ENCODE assay signal across 37 cellular contexts in the genomic region with DNA sequence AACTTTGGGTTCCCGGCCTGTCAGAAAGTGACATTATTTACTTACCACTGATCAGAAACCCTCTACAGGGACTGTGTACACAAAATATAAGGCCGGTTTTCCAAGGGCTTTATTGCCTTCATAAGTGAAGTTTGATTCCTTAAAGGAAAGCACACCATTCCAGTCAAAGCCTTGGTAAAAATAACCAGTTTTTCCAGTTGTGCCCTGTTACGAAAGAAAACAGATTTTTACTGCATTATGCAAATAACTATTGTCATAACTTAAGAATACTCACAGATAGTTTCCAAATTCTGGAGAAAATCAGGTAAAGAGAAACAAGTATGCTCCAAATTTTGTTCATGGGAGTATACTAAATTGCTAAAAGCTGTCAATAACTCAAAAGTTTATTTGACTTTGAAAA. TPM values are rescaled to one million over a fixed set of nuclear protein-coding genes. Genes with fewer than 3 reads are reported as not detected.
"Had no signal": no experiment of that assay in that cellular context is flagged by ENCODE, and none has a peak within 500 bp of the region (broad histone marks: within the 10 kb centered on the region; RNA-seq: fewer than 3 reads in every experiment).

No MANE protein-coding gene starts in this region.

- H3K79me2 ChIP-seq: parathyroid adenoma had no signal

- H3K4me1 ChIP-seq: colonic mucosa, esophagus muscularis mucosa, foreskin keratinocyte, gastroesophageal sphincter, heart left ventricle, left lung, parathyroid adenoma, right atrium auricular region, testis, tibial artery, upper lobe of left lung, uterus had no signal

- H3K36me3 Mint-ChIP-seq: mesothelial cell of epicardium; naive B cell; natural killer cell treated with Interleukin-12 subunit alpha and Interleukin-12 subunit beta and Interleukin-15 and Interleukin-18, amount 100 ng/mL, for 72 hours; stimulated activated effector memory CD8-positive, alpha-beta T cell treated with anti-CD3 and anti-CD28 coated beads, Interleukin-12 subunit alpha, Interleukin-12 subunit beta, amount 100 ng/mL, for 72 hours had no signal

- H3K9me3 Mint-ChIP-seq: dendritic cell treated with granulocyte-macrophage colony-stimulating factor and Interleukin-4, amounts not matched to agents 40 ng/mL and 50 ng/mL, for 4 days had no signal

- H3K27me3 ChIP-seq: colonic mucosa, esophagus muscularis mucosa, gastroesophageal sphincter, left lung, neutrophil, right atrium auricular region, stomach, testis, tibial artery, upper lobe of left lung, uterus had no signal

- H3K9ac ChIP-seq: parathyroid adenoma had no signal

- ATAC-seq: foreskin keratinocyte; gastroesophageal sphincter; heart left ventricle; left cardiac atrium; left lung; mucosa of descending colon; natural killer cell treated with Interleukin-12 subunit alpha and Interleukin-12 subunit beta and Interleukin-15 and Interleukin-18, amount 100 ng/mL, for 72 hours; sciatic nerve; stimulated activated effector memory CD8-positive, alpha-beta T cell treated with anti-CD3 and anti-CD28 coated beads, Interleukin-12 subunit alpha, Interleukin-12 subunit beta, amount 100 ng/mL, for 72 hours had no signal

- H3K4me3 Mint-ChIP-seq: dendritic cell treated with granulocyte-macrophage colony-stimulating factor and Interleukin-4, amounts not matched to agents 40 ng/mL and 50 ng/mL, for 4 days; endodermal cell; mesothelial cell of epicardium; naive B cell; natural killer cell treated with Interleukin-12 subunit alpha and Interleukin-12 subunit beta and Interleukin-15 and Interleukin-18, amount 100 ng/mL, for 72 hours; neural crest cell; stimulated activated effector memory CD8-positive, alpha-beta T cell treated with anti-CD3 and anti-CD28 coated beads, Interleukin-12 subunit alpha, Interleukin-12 subunit beta, amount 100 ng/mL, for 72 hours had no signal

- H3K9me3 ChIP-seq: colonic mucosa, esophagus muscularis mucosa, gastroesophageal sphincter, heart left ventricle, left lung, mucosa of descending colon, neutrophil, right atrium auricular region, stomach, testis, tibial artery, upper lobe of left lung, uterus had no signal

- H3K36me3 ChIP-seq: colonic mucosa, esophagus muscularis mucosa, gastroesophageal sphincter, heart left ventricle, left lung, neutrophil, right atrium auricular region, stomach, tibial artery, upper lobe of left lung, uterus had no signal

- DNase-seq: colonic mucosa; effector CD8-positive, alpha-beta T cell; endodermal cell; heart left ventricle; hippocampal formation; left cardiac atrium; left lung; mesenchymal stem cell; mucosa of descending colon; naive B cell; stimulated activated CD4-positive, alpha-beta T cell treated with anti-CD3 and anti-CD28 coated beads, Interleukin-2, amount 100 ng/mL, for 24 hours; stimulated activated CD4-positive, alpha-beta T cell treated with anti-CD3 and anti-CD28 coated beads, Interleukin-4, amount 100 ng/mL, for 24 hours; stimulated activated naive CD4-positive, alpha-beta T cell treated with Interleukin-2 at 50 U/mL for 16 hours; stomach; testis; tibial artery; upper lobe of left lung; uterus had no signal

- H3K27ac ChIP-seq: colonic mucosa, esophagus muscularis mucosa, foreskin keratinocyte, gastroesophageal sphincter, heart left ventricle, left lung, neutrophil, parathyroid adenoma, right atrium auricular region, stomach, testis, tibial artery, upper lobe of left lung, uterus had no signal

- H3K4me3 ChIP-seq: colonic mucosa, esophagus muscularis mucosa, gastroesophageal sphincter, heart left ventricle, left lung, mucosa of descending colon, right atrium auricular region, stomach, testis, tibial artery, upper lobe of left lung, uterus had no signal

- H3K27me3 Mint-ChIP-seq: dendritic cell treated with granulocyte-macrophage colony-stimulating factor and Interleukin-4, amounts not matched to agents 40 ng/mL and 50 ng/mL, for 4 days; naive B cell; natural killer cell treated with Interleukin-12 subunit alpha and Interleukin-12 subunit beta and Interleukin-15 and Interleukin-18, amount 100 ng/mL, for 72 hours; progenitor cell of endocrine pancreas had no signal

- H2AFZ ChIP-seq: parathyroid adenoma had no signal

- H3K4me1 Mint-ChIP-seq: mesothelial cell of epicardium; naive B cell; neural crest cell; stimulated activated effector memory CD8-positive, alpha-beta T cell treated with anti-CD3 and anti-CD28 coated beads, Interleukin-12 subunit alpha, Interleukin-12 subunit beta, amount 100 ng/mL, for 72 hours had no signal

- H3K27ac Mint-ChIP-seq: dendritic cell treated with granulocyte-macrophage colony-stimulating factor and Interleukin-4, amounts not matched to agents 40 ng/mL and 50 ng/mL, for 4 days; endodermal cell; mesothelial cell of epicardium; naive B cell; natural killer cell treated with Interleukin-12 subunit alpha and Interleukin-12 subunit beta and Interleukin-15 and Interleukin-18, amount 100 ng/mL, for 72 hours; progenitor cell of endocrine pancreas; stimulated activated effector memory CD8-positive, alpha-beta T cell treated with anti-CD3 and anti-CD28 coated beads, Interleukin-12 subunit alpha, Interleukin-12 subunit beta, amount 100 ng/mL, for 72 hours had no signal

RNA-seq across cellular contexts. Expression of gene ITPRID1, which starts 26.9 kb away (rescaled TPM):
- total RNA-seq: epithelial cell of proximal tubule; esophagus muscularis mucosa; fibroblast of lung; foreskin keratinocyte; kidney epithelial cell; left cardiac atrium; lung microvascular endothelial cell; mesothelial cell of epicardium; natural killer cell treated with Interleukin-12 subunit alpha and Interleukin-12 subunit beta and Interleukin-15 and Interleukin-18, amount 100 ng/mL, for 72 hours; neural crest cell; osteoblast; right atrium auricular region; sciatic nerve; subcutaneous adipose tissue had no signal
- polyA plus RNA-seq: fibroblast of lung, foreskin keratinocyte, heart left ventricle had no signal
